Comparison of ENCODE assay signal across 11 cellular contexts in the genomic region with DNA sequence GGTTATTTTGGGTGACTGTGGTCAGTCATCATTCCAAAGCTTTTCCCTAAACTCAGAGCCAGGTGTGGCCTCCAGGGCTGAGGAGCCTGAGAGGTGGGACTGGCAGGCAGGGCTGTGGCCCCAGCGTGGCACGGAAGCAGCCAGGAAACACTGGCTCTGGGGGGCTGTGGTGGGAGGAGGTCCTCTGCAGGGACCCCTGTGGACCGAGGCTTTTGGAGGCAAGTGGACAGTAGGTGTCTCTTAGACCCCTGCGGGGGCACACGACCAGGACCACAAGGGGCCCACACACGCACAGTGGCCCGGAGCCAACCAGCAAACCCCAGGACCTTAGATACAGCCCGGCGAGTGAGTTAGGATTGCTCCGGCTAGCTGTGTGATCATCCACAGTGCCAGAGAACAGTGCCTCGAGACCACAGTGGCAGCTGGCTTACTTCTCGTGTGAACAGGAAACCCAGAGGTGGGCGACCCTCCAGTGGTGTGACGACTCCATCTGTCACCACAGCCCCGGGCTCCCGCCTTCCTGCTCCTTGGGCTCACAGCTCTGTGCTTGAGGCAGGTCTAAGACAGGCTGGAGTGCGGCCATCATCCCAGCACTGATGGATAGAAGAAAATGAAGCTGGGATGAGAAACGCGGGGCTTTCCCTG. TPM values are rescaled to one million over a fixed set of nuclear protein-coding genes. Genes with fewer than 3 reads are reported as not detected.
DNase-seq lines count a peak whose midpoint lies in the region; ATAC-seq lines count a peak whose summit lies in the region.
"Had no signal": no experiment of that assay in that cellular context is flagged by ENCODE, and none has a peak within 500 bp of the region (broad histone marks: within the 10 kb centered on the region; RNA-seq: fewer than 3 reads in every experiment).

No MANE protein-coding gene starts in this region.

- no peak overlapping the region for H3K4me3 ChIP-seq in GM23248

- in situ Hi-C loops in GM23248 (cut with MboI) = no loop called here

- WGBS in GM23248 (ENCODE audit: low coverage in 1 of 2, low lambda C conversion rate in 2 of 2, missing lambda C conversion rate in 2 of 2), 2 experiments = 46 to 49% methylated on average over 19 of the region's 19 CpGs

- no peaks in the 10 kb centered on the region for H3K4me1 ChIP-seq in GM23248 (ENCODE audit: insufficient read depth)

- peak overlapping the region; percentile 68 for H3K4me3 Mint-ChIP-seq in T-helper 17 cell
- peak overlapping the region; percentile 6 for H3K4me3 Mint-ChIP-seq in activated naive CD4-positive, alpha-beta T cell treated with anti-CD3 and anti-CD28 coated beads, Interleukin-2, amount 50 U/mL, for 24 hours

- H3K9me3 Mint-ChIP-seq in activated naive CD4-positive, alpha-beta T cell treated with anti-CD3 and anti-CD28 coated beads, Interleukin-2, amount 50 U/mL, for 24 hours = no peaks in the 10 kb centered on the region

- H3K4me2 ChIP-seq in GM23248 (ENCODE audit: unreplicated experiment) = no peak overlapping the region

- H4K20me1 ChIP-seq in GM23248 (ENCODE audit: insufficient read depth) = no peaks in the 10 kb centered on the region

- no peaks in the 10 kb centered on the region for H3K9me2 ChIP-seq in GM23248 (ENCODE audit: insufficient read depth)

- H3K79me2 ChIP-seq in GM23248 (ENCODE audit: insufficient read depth) = no peaks in the 10 kb centered on the region

- no peaks in the 10 kb centered on the region for H3K36me3 ChIP-seq in GM23248 (ENCODE audit: low read depth)
- H3K36me3 ChIP-seq: neutrophil had no signal

- H3K9me3 ChIP-seq in GM23248 (ENCODE audit: low read depth) = no peaks in the 10 kb centered on the region
- H3K9me3 ChIP-seq in T-helper 17 cell (ENCODE audit: control insufficient read depth, low read length, poor library complexity, severe bottlenecking) = no peaks in the 10 kb centered on the region
- H3K9me3 ChIP-seq: neutrophil had no signal

- H3F3A ChIP-seq in GM23248 (ENCODE audit: insufficient read depth) = peaks cover 6% of the 10 kb centered on the region; the same call in 1 of the 2 replicates

- peaks cover 12% of the 10 kb centered on the region for H3K27me3 Mint-ChIP-seq in T-helper 17 cell
- H3K27me3 Mint-ChIP-seq in activated naive CD4-positive, alpha-beta T cell treated with anti-CD3 and anti-CD28 coated beads, Interleukin-2, amount 50 U/mL, for 24 hours = no peaks in the 10 kb centered on the region

- no peak overlapping the region for H2AFZ ChIP-seq in GM23248

- H3K4me1 Mint-ChIP-seq in T-helper 17 cell = peaks cover 34% of the 10 kb centered on the region
- H3K4me1 Mint-ChIP-seq in activated naive CD4-positive, alpha-beta T cell treated with anti-CD3 and anti-CD28 coated beads, Interleukin-2, amount 50 U/mL, for 24 hours = peaks cover 58% of the 10 kb centered on the region

- H3K36me3 Mint-ChIP-seq in T-helper 17 cell (ENCODE audit: low read depth) = peaks cover 2% of the 10 kb centered on the region
- H3K36me3 Mint-ChIP-seq in activated naive CD4-positive, alpha-beta T cell treated with anti-CD3 and anti-CD28 coated beads, Interleukin-2, amount 50 U/mL, for 24 hours = no peaks in the 10 kb centered on the region

- ATAC-seq in T-helper 17 cell = peak; percentile 42

- H3K27me3 ChIP-seq in GM23248 (replicated peaks; ENCODE audit: insufficient read depth) = peaks cover 16% of the 10 kb centered on the region

- no peak overlapping the region for H3K27ac ChIP-seq in GM23248
- H3K27ac ChIP-seq: neutrophil had no signal

- no peak overlapping the region for H3K9ac ChIP-seq in GM23248

- peak overlapping the region; percentile 39 for H3K27ac Mint-ChIP-seq in T-helper 17 cell
- no peak overlapping the region for H3K27ac Mint-ChIP-seq in activated naive CD4-positive, alpha-beta T cell treated with anti-CD3 and anti-CD28 coated beads, Interleukin-2, amount 50 U/mL, for 24 hours

- peak; percentile 17 for DNase-seq in GM23248
- no peak for DNase-seq in T-helper 17 cell
- DNase-seq in stimulated activated CD4-positive, alpha-beta T cell treated with anti-CD3 and anti-CD28 coated beads, Interleukin-2, amount 100 ng/mL, for 24 hours = peak; percentile 54 to 58
- no peak for DNase-seq in superior temporal gyrus (ENCODE audit: extremely low spot score)
- no peak for DNase-seq in foreskin melanocyte
- DNase-seq in C1 segment of cervical spinal cord (lab: John Stamatoyannopoulos, UW) = no peak
- no peak for DNase-seq in SHP77 treated with DMSO at 0.1 percent for 48 hours (lab: John Stamatoyannopoulos, UW)
- DNase-seq: activated CD4-positive, CD25-positive, alpha-beta regulatory T cell had no signal

RNA-seq across cellular contexts. Expression of gene RTP5, which starts 1.6 kb away (rescaled TPM):
- total RNA-seq in GM23248 (2014; rRNA removed; shearing (Covaris generic)) = not detected in 2 replicates
- polyA plus RNA-seq in GM23248 (2016; fragmentation: Nextera tagmentation; extraction: Ambion mirVana) = not detected in 2 replicates
- total RNA-seq in T-helper 17 cell = under 1 TPM in 1 of 2 donors, not detected in 1; 0.12 TPM
- total RNA-seq: dermis microvascular lymphatic vessel endothelial cell had no signal

RNA-seq across cellular contexts. Expression of gene PDCD1, which starts 9.2 kb away (rescaled TPM):
- total RNA-seq in GM23248 (2014; rRNA removed; shearing (Covaris generic)) = not detected in 2 replicates
- polyA plus RNA-seq in GM23248 (2016; fragmentation: Nextera tagmentation; extraction: Ambion mirVana) = not detected in 2 replicates
- total RNA-seq in T-helper 17 cell = 10 to 100 TPM in 1 of 2 donors, 1 to 10 TPM in 1; 8.1 to 10.4 TPM
- total RNA-seq: dermis microvascular lymphatic vessel endothelial cell had no signal

RNA-seq across cellular contexts. Expression of gene NEU4, which starts 58.9 kb away (rescaled TPM):
- total RNA-seq in GM23248 (2014; rRNA removed; shearing (Covaris generic)) = not detected in 2 replicates
- polyA plus RNA-seq in GM23248 (2016; fragmentation: Nextera tagmentation; extraction: Ambion mirVana) = not detected in 2 replicates
- total RNA-seq in T-helper 17 cell = 1 to 10 TPM; 4.1 to 9.4 TPM

Comparison
In these comparisons a context has a peak if more than half of its experiments do, and no peak if none do; other contexts are left out.
1. DNase-seq: peak in GM23248 (single experiment) and stimulated activated CD4-positive, alpha-beta T cell treated with anti-CD3 and anti-CD28 coated beads, Interleukin-2, amount 100 ng/mL, for 24 hours (2 of 2); none in T-helper 17 cell (0 of 3), superior temporal gyrus (single experiment), foreskin melanocyte (single experiment), C1 segment of cervical spinal cord (0 of 14) and SHP77 treated with DMSO at 0.1 percent for 48 hours (single experiment).